Comparison of ENCODE assay signal across 11 cellular contexts in the genomic region with DNA sequence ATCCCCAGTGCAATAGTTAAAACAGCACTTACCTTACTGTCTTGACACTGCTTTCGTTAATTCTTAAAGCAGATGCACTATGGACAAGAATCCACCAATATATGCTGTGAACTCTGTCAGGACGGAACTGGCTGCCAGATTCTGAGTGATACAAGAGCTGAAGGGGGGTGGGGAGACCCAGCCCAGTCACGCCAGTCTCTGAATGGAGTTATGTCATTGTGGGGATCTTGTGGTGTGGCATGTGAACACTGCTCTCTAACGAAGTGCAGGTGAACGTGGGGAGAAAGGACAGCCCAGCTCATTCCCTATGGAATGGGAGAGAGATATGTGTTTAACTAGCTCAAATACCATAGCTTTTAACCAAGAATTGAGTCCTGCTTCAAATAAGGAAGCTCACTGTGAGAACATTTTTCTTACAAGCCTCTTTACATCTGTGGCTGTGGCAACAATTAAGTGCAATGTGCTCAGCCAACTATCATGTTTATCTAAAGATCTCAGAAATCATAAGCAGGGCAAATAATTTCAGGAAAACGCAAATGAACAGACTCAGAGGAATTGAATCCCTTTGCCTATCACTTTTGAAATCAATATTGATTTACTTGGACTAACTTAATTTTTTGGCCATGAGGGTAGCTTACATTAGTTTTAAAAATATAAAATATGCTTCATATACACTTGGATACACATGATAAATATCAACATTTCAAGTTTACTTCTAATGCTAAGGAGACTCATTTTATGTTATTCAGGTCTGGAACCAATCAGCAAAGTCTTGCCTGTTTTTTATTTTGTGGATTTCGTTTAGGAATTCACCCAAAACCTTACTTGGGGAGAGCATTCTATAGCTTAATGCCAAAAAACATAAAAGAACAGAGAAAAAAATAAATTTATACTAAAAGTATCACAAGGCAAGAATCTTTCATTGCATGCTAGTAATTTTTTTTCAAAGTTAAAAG. TPM values are rescaled to one million over a fixed set of nuclear protein-coding genes. Genes with fewer than 3 reads are reported as not detected.
DNase-seq lines count a peak whose midpoint lies in the region; ATAC-seq, FAIRE-seq and TF ChIP-seq lines count a peak whose summit lies in the region.
"Had no signal": no experiment of that assay in that cellular context is flagged by ENCODE, and none has a peak within 500 bp of the region (broad histone marks: within the 10 kb centered on the region; RNA-seq: fewer than 3 reads in every experiment).

LUM (minus strand) TSS at position 129 of the 956 bp plus-strand sequence. CDS start 2,515 bp downstream, outside the sequence.

- no peak for TF ChIP-seq EP300 in ovary (IDR thresholded peaks at IDR 0.05)

- H3K27me3 ChIP-seq in ovary, result no peaks in the 10 kb centered on the region

- peak; percentile 97 for DNase-seq in AG10803 (ENCODE audit: low read depth)
- DNase-seq in RPMI7951 (ENCODE audit: low read depth), result peak; percentile 69
- DNase-seq in frontal cortex (ENCODE audit: low spot score in 2 of 2), result no peak
- DNase-seq in ovary, result peak; percentile 24 to 63 (median 44)
- no peak for DNase-seq in T-helper 1 cell
- no peak for DNase-seq in effector CD8-positive, alpha-beta T cell (lab: John Stamatoyannopoulos, UW)
- DNase-seq: activated naive CD8-positive, alpha-beta T cell treated with anti-CD3 and anti-CD28 coated beads, Interleukin-2, amount 10 ng/mL, durations not matched to agents 7 days and 5 days; COR-L47; NCI-H446 treated with DMSO at 0.1 percent for 48 hours had no signal

- H3K36me3 ChIP-seq in ovary, result no peaks in the 10 kb centered on the region

- peaks cover 3% of the 10 kb centered on the region for H3K4me1 ChIP-seq in ovary (ENCODE audit: insufficient read depth)

- no peak for TF ChIP-seq CTCF in AG10803 (conservative IDR thresholded peaks at IDR 0.05; ENCODE audit: low read length)
- no peak for TF ChIP-seq CTCF in ovary (IDR thresholded peaks at IDR 0.05)

- no peak for FAIRE-seq in frontal cortex (lab: Jason Lieb, UNC)

- intact Hi-C loops in ovary (cut with DNase I), result loop anchor here in 1 of 4 donors (5.0 kb wide), 1 partner anchor 66 kb away; no protein-coding TSS in a partner anchor

- H3K4me3 ChIP-seq in AG10803 (ENCODE audit: low read length) (peak within 1 kb of the TSS; percentile 70), ovary (peak within 1 kb of the TSS; percentile 32)

- no peaks in the 10 kb centered on the region for H3K9me3 ChIP-seq in ovary

- H3K27ac ChIP-seq in ovary, result peak within 1 kb of the TSS; percentile 61 to 65

- 25 to 50% (median 33%) methylated on average over 7 of the region's 7 CpGs for WGBS in ovary, 3 donors

- ATAC-seq in GM18519 (IDR thresholded peaks at IDR 0.05; ENCODE audit: low FRiP score, unreplicated experiment) (no peak), HG03442 (IDR thresholded peaks at IDR 0.05; ENCODE audit: unreplicated experiment) (no peak)

- peak; percentile 34 for TF ChIP-seq POLR2A in ovary (IDR thresholded peaks at IDR 0.05)

RNA-seq across cellular contexts. Expression of gene LUM, which starts in this region (rescaled TPM):
- 56.5 and 102 TPM in 2 replicates for total RNA-seq in RPMI7951 (2014; rRNA removed; shearing (Covaris generic))
- 12.6 TPM for total RNA-seq in frontal cortex
- total RNA-seq in ovary, result 100 to 1,000 TPM; 122 to 559 (median 330) TPM
- polyA plus RNA-seq in ovary, result 100 to 1,000 TPM; 343 to 663 TPM
- total RNA-seq: activated naive CD8-positive, alpha-beta T cell treated with anti-CD3 and anti-CD28 coated beads, Interleukin-2, amount 10 ng/mL, durations not matched to agents 7 days and 5 days had no signal

Comparison
In these comparisons a context has a peak if more than half of its experiments do, and no peak if none do; other contexts are left out.
1. DNase-seq: peak in AG10803 (single experiment), RPMI7951 (single experiment) and ovary (5 of 5); none in frontal cortex (0 of 2), T-helper 1 cell (0 of 5) and effector CD8-positive, alpha-beta T cell (single experiment).